Comparison of ENCODE assay signal across 8 cellular contexts in the genomic region with DNA sequence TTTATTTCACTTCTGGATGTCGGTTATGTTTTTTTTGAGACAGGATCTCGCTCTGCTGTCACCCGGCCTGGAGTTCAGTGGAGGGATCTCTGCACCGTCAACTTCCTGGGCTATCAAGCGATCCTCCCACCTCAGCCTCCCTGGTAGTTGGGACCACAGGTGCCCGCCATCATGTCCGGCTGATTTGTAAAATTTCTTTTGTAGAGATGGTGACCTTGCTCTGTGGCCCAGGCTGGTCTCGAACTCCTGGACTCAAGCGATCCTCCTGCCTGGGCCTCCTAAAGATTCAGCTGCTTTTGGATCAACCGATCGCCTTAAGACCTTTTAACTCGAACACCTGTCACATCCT. TPM values are rescaled to one million over a fixed set of nuclear protein-coding genes. Genes with fewer than 3 reads are reported as not detected.
DNase-seq lines count a peak whose midpoint lies in the region; ATAC-seq and TF ChIP-seq lines count a peak whose summit lies in the region.

No MANE protein-coding gene starts in this region.

- peaks cover 55% of the 10 kb centered on the region for H3K4me1 Mint-ChIP-seq in stimulated activated naive CD8-positive, alpha-beta T cell treated with anti-CD3 and anti-CD28 coated beads, Interleukin-15, Interleukin-2, amounts not matched to agents 100 ng/mL and 50 ng/mL, for 24 hours (ENCODE audit: low read depth)

- H3K4me3 Mint-ChIP-seq in stimulated activated naive CD8-positive, alpha-beta T cell treated with anti-CD3 and anti-CD28 coated beads, Interleukin-15, Interleukin-2, amounts not matched to agents 100 ng/mL and 50 ng/mL, for 24 hours, result peak overlapping the region; percentile 94

- H3K27me3 Mint-ChIP-seq in stimulated activated naive CD8-positive, alpha-beta T cell treated with anti-CD3 and anti-CD28 coated beads, Interleukin-15, Interleukin-2, amounts not matched to agents 100 ng/mL and 50 ng/mL, for 24 hours, result no peaks in the 10 kb centered on the region

- ATAC-seq in stimulated activated naive CD8-positive, alpha-beta T cell treated with anti-CD3 and anti-CD28 coated beads, Interleukin-15, Interleukin-2, amounts not matched to agents 100 U/mL and 50 U/mL, for 24 hours, result no peak

- H3K79me2 ChIP-seq in hepatocyte, result peaks cover 54% of the 10 kb centered on the region

- peak overlapping the region; percentile 34 for H2AFZ ChIP-seq in hepatocyte

- H4K20me1 ChIP-seq in hepatocyte (ENCODE audit: insufficient read depth, poor library complexity, severe bottlenecking), result peaks cover 6% of the 10 kb centered on the region

- 27% methylated on average over 12 of the region's 12 CpGs for WGBS in hepatocyte (ENCODE audit: low lambda C conversion rate, missing lambda C conversion rate)

- H3K27me3 ChIP-seq in WERI-Rb-1 (ENCODE audit: insufficient read depth, low read depth, severe bottlenecking) (no peaks in the 10 kb centered on the region), hepatocyte (no peaks in the 10 kb centered on the region)

- H3K36me3 Mint-ChIP-seq in stimulated activated naive CD8-positive, alpha-beta T cell treated with anti-CD3 and anti-CD28 coated beads, Interleukin-15, Interleukin-2, amounts not matched to agents 100 ng/mL and 50 ng/mL, for 24 hours (ENCODE audit: low read depth), result peaks cover 16% of the 10 kb centered on the region

- peak overlapping the region; percentile 88 for H3K4me2 ChIP-seq in hepatocyte

- no peak for TF ChIP-seq CTCF in WERI-Rb-1 (IDR thresholded peaks at IDR 0.05; ENCODE audit: low read depth, low read length)
- no peak for TF ChIP-seq CTCF in hepatocyte (IDR thresholded peaks at IDR 0.05; ENCODE audit: poor library complexity)

- H3K9me3 ChIP-seq in WERI-Rb-1 (ENCODE audit: severe bottlenecking), result peaks cover 3% of the 10 kb centered on the region
- peaks cover 3% of the 10 kb centered on the region for H3K9me3 ChIP-seq in hepatocyte (ENCODE audit: low read depth)

- DNase-seq in stimulated activated naive CD8-positive, alpha-beta T cell treated with anti-CD3 and anti-CD28 coated beads, Interleukin-15, Interleukin-2, amounts not matched to agents 100 U/mL and 50 U/mL, for 24 hours, result no peak
- DNase-seq in WERI-Rb-1 (no peak), hepatocyte (ENCODE audit: low spot score) (no peak), midbrain (lab: John Stamatoyannopoulos, UW) (no peak), A172 (ENCODE audit: low spot score) (no peak), KG1 (lab: John Stamatoyannopoulos, UW) (no peak)

- H3K4me3 ChIP-seq in WERI-Rb-1 (ENCODE audit: low read depth, low read length), result peak overlapping the region; percentile 73
- peak overlapping the region; percentile 47 for H3K4me3 ChIP-seq in hepatocyte
- peak overlapping the region; percentile 62 to 89 (median 83) for H3K4me3 ChIP-seq in skin epidermis

- H3K27ac ChIP-seq in WERI-Rb-1 (peak overlapping the region; percentile 74), hepatocyte (peak overlapping the region; percentile 97), skin epidermis (peak overlapping the region; percentile 82 to 100 (median 93))

- peaks cover 11% of the 10 kb centered on the region for H3K4me1 ChIP-seq in hepatocyte (ENCODE audit: insufficient read depth)

- no peaks in the 10 kb centered on the region for H3K9me2 ChIP-seq in hepatocyte (replicated peaks; ENCODE audit: insufficient read depth)

- H3K9me3 Mint-ChIP-seq in stimulated activated naive CD8-positive, alpha-beta T cell treated with anti-CD3 and anti-CD28 coated beads, Interleukin-15, Interleukin-2, amounts not matched to agents 100 ng/mL and 50 ng/mL, for 24 hours, result peaks cover 5% of the 10 kb centered on the region

- peaks cover 2% of the 10 kb centered on the region; the same call in 1 of the 2 replicates for H3K36me3 ChIP-seq in WERI-Rb-1
- H3K36me3 ChIP-seq in hepatocyte (replicated peaks; ENCODE audit: insufficient read depth, low read depth), result no peaks in the 10 kb centered on the region

- peak overlapping the region; percentile 92 for H3K27ac Mint-ChIP-seq in stimulated activated naive CD8-positive, alpha-beta T cell treated with anti-CD3 and anti-CD28 coated beads, Interleukin-15, Interleukin-2, amounts not matched to agents 100 ng/mL and 50 ng/mL, for 24 hours

RNA-seq across cellular contexts. Expression of a gene that starts 0.6 kb away (rescaled TPM):
- total RNA-seq in hepatocyte, result 27.5 and 28.1 TPM in 2 replicates
- 16.3 and 20.6 TPM in 2 replicates for polyA plus RNA-seq in hepatocyte
- 47.9 and 50.3 TPM in 2 replicates for total RNA-seq in A172 (2014; rRNA removed; shearing (Covaris generic))
